ENCODE assay signal across 7 cellular contexts in the genomic region with DNA sequence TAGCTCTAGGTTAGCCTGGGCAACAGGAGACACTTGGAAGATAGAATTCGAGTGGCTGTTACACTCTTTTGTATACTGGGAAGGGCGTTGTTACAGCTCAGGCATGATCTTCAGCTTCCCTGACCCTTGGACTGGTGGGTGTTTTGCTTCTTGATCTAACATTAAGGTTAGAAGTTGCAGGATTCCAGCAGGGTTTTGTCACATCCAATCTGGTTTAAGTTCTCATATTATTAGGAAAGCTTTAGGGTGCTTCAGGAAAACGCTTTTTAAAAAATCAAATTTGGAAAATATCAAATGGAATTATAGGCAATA. TPM values are rescaled to one million over a fixed set of nuclear protein-coding genes. Genes with fewer than 3 reads are reported as not detected.
"Had no signal": no experiment of that assay in that cellular context is flagged by ENCODE, and none has a peak within 500 bp of the region (broad histone marks: within the 10 kb centered on the region; RNA-seq: fewer than 3 reads in every experiment).

No MANE protein-coding gene starts in this region.

RNA-seq across cellular contexts. Expression of gene HJV, which starts 29.1 kb away (rescaled TPM):
- total RNA-seq: activated naive CD8-positive, alpha-beta T cell treated with anti-CD3 and anti-CD28 coated beads for 36 hours; endothelial cell of umbilical vein; left lung; SK-MEL-5; smooth muscle cell; T-cell; upper lobe of left lung had no signal
- polyA plus RNA-seq: endothelial cell of umbilical vein, smooth muscle cell had no signal
